9 cellular contexts compared by ENCODE assay signal in genomic region chr6:16511723-16512584, GRCh38.
DNase-seq lines count a peak whose midpoint lies in the region; ATAC-seq, FAIRE-seq and TF ChIP-seq lines count a peak whose summit lies in the region.
"Had no signal": no experiment of that assay in that cellular context is flagged by ENCODE, and none has a peak within 500 bp of the region (broad histone marks: within the 10 kb centered on the region; RNA-seq: fewer than 3 reads in every experiment).

No MANE protein-coding gene starts in this region.

- peak overlapping the region; percentile 84 for H3K27ac Mint-ChIP-seq in activated naive CD4-positive, alpha-beta T cell treated with anti-CD3 and anti-CD28 coated beads, Interleukin-2, amount 50 U/mL, for 24 hours
- H3K27ac Mint-ChIP-seq in stimulated activated naive CD8-positive, alpha-beta T cell treated with anti-CD3 and anti-CD28 coated beads, Interleukin-15, amount 100 ng/mL, for 72 hours: peak overlapping the region; percentile 52 to 64

- DNase-seq in KBM-7: peak; percentile 18
- DNase-seq in stimulated activated naive CD8-positive, alpha-beta T cell treated with anti-CD3 and anti-CD28 coated beads, Interleukin-15, amount 100 ng/mL, for 72 hours: peak in 1 of 2 donors; percentile 43
- DNase-seq in globus pallidus (ENCODE audit: low spot score): no peak
- no peak for DNase-seq in anterior cingulate cortex (lab: John Stamatoyannopoulos, UW)
- no peak for DNase-seq in D721Med (ENCODE audit: insufficient read length, low spot score)

- peaks cover 6% of the 10 kb centered on the region for H3K36me3 Mint-ChIP-seq in activated naive CD4-positive, alpha-beta T cell treated with anti-CD3 and anti-CD28 coated beads, Interleukin-2, amount 50 U/mL, for 24 hours

- H3K4me2 ChIP-seq in BLaER1 treated with 17β-estradiol and CSF1 and Interleukin-3, amounts not matched to agents 10 nM and 100 nM: peak overlapping the region in 7 of 11 experiments; percentile 6 to 61 (median 32); a peak in 12 of 22 replicates

- in situ Hi-C loops in KBM-7 (cut with MboI; ENCODE audit: low pct_unique_long_range_greater_than_20kb, low sequenced_read_pairs): loop anchor here (25.0 kb wide), 1 partner anchor 250 kb away; the partner anchor contains the start of gene ATXN1

- H3K27me3 ChIP-seq in BLaER1 treated with 17β-estradiol and CSF1 and Interleukin-3, amounts not matched to agents 10 nM and 100 nM: no peaks in the 10 kb centered on the region

- H3K4me3 Mint-ChIP-seq in activated naive CD4-positive, alpha-beta T cell treated with anti-CD3 and anti-CD28 coated beads, Interleukin-2, amount 50 U/mL, for 24 hours: no peak overlapping the region
- H3K4me3 Mint-ChIP-seq in stimulated activated naive CD8-positive, alpha-beta T cell treated with anti-CD3 and anti-CD28 coated beads, Interleukin-15, amount 100 ng/mL, for 72 hours: peak overlapping the region; percentile 44 to 51

- peaks cover 0 to 80% (median 0%) of the 10 kb centered on the region in 11 experiments; a peak in 6 of 22 replicates for H4K20me1 ChIP-seq in BLaER1 treated with 17β-estradiol and CSF1 and Interleukin-3, amounts not matched to agents 10 nM and 100 nM

- H3K9ac ChIP-seq in BLaER1 treated with 17β-estradiol and CSF1 and Interleukin-3, amounts not matched to agents 10 nM and 100 nM: peak overlapping the region in 1 of 11 experiments; percentile 34; a peak in 1 of 22 replicates

- no peak overlapping the region for H3K4me3 ChIP-seq in BLaER1 treated with 17β-estradiol and CSF1 and Interleukin-3, amounts not matched to agents 10 nM and 100 nM

- peaks cover 56% of the 10 kb centered on the region for H3K4me1 Mint-ChIP-seq in activated naive CD4-positive, alpha-beta T cell treated with anti-CD3 and anti-CD28 coated beads, Interleukin-2, amount 50 U/mL, for 24 hours
- peaks cover 61% of the 10 kb centered on the region for H3K4me1 Mint-ChIP-seq in stimulated activated naive CD8-positive, alpha-beta T cell treated with anti-CD3 and anti-CD28 coated beads, Interleukin-15, amount 100 ng/mL, for 72 hours

- no peaks in the 10 kb centered on the region for H3K27me3 Mint-ChIP-seq in activated naive CD4-positive, alpha-beta T cell treated with anti-CD3 and anti-CD28 coated beads, Interleukin-2, amount 50 U/mL, for 24 hours
- no peaks in the 10 kb centered on the region for H3K27me3 Mint-ChIP-seq in stimulated activated naive CD8-positive, alpha-beta T cell treated with anti-CD3 and anti-CD28 coated beads, Interleukin-15, amount 100 ng/mL, for 72 hours

- H3K9me3 Mint-ChIP-seq in activated naive CD4-positive, alpha-beta T cell treated with anti-CD3 and anti-CD28 coated beads, Interleukin-2, amount 50 U/mL, for 24 hours: no peaks in the 10 kb centered on the region
- no peaks in the 10 kb centered on the region for H3K9me3 Mint-ChIP-seq in stimulated activated naive CD8-positive, alpha-beta T cell treated with anti-CD3 and anti-CD28 coated beads, Interleukin-15, amount 100 ng/mL, for 72 hours

- H3K27ac ChIP-seq in BLaER1 treated with 17β-estradiol and CSF1 and Interleukin-3, amounts not matched to agents 10 nM and 100 nM: peak overlapping the region in 1 of 11 experiments; percentile 28; a peak in 1 of 22 replicates

- FAIRE-seq in D721Med (lab: Jason Lieb, UNC): no peak
- FAIRE-seq: G401.6 had no signal

- peaks cover 15 to 38% (median 22%) of the 10 kb centered on the region in 10 experiments; a peak in 19 of 20 replicates for H3K4me1 ChIP-seq in BLaER1 treated with 17β-estradiol and CSF1 and Interleukin-3, amounts not matched to agents 10 nM and 100 nM

- H3K9me3 ChIP-seq in BLaER1 treated with 17β-estradiol and CSF1 and Interleukin-3, amounts not matched to agents 10 nM and 100 nM (replicated peaks in 1 of 11): no peaks in the 10 kb centered on the region

- ATAC-seq in GM19467 (IDR thresholded peaks at IDR 0.05; ENCODE audit: unreplicated experiment): peak; percentile 49
- ATAC-seq in stimulated activated naive CD8-positive, alpha-beta T cell treated with anti-CD3 and anti-CD28 coated beads, Interleukin-15, amount 100 ng/mL, for 72 hours: peak; percentile 71

- peaks cover 0 to 44% (median 0%) of the 10 kb centered on the region in 11 experiments; a peak in 4 of 22 replicates for H3K36me3 ChIP-seq in BLaER1 treated with 17β-estradiol and CSF1 and Interleukin-3, amounts not matched to agents 10 nM and 100 nM

- TF ChIP-seq CTCF in D721Med (IDR thresholded peaks at IDR 0.05; ENCODE audit: insufficient read depth, missing control alignments): no peak
